30 cellular contexts compared by ENCODE assay signal in the genomic region with DNA sequence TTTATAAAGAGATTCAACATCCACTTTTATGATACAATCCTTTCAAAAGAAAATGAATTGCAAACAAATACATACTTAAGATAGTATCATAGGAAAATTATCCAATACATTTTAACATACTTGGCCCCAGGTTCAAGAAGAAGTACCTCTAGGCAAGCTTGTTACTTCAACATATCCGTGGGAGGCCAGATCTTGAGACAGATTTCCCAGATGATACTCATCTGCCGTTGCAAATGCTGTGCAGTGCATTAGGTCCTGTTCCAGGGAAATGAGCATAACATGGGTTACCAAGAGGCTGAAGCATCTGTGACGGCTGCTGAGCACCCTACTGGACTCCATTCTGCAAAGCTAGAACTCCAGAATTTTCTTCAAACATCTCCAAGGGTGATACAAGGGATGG. TPM values are rescaled to one million over a fixed set of nuclear protein-coding genes. Genes with fewer than 3 reads are reported as not detected.
DNase-seq lines count a peak whose midpoint lies in the region; FAIRE-seq and TF ChIP-seq lines count a peak whose summit lies in the region.
"Had no signal": no experiment of that assay in that cellular context is flagged by ENCODE, and none has a peak within 500 bp of the region (broad histone marks: within the 10 kb centered on the region; RNA-seq: fewer than 3 reads in every experiment).

No MANE protein-coding gene starts in this region.

- peaks cover 2% of the 10 kb centered on the region for H3K79me2 ChIP-seq in mesendoderm (ENCODE audit: control insufficient read depth, insufficient read depth, low read length)

- H4K8ac ChIP-seq in mesendoderm (ENCODE audit: low read depth, low read length): no peak overlapping the region

- peak overlapping the region; percentile 56 for H3K27ac ChIP-seq in A673 (ENCODE audit: low read depth, low read length, poor library complexity, severe bottlenecking)
- H3K27ac ChIP-seq in mesendoderm (ENCODE audit: low read depth, low read length): no peak overlapping the region
- H3K27ac ChIP-seq: right atrium auricular region, WERI-Rb-1 had no signal

- peak overlapping the region; percentile 61 for H3K27ac Mint-ChIP-seq in HFFc6
- H3K27ac Mint-ChIP-seq in osteocyte (ENCODE audit: unreplicated experiment): peak overlapping the region; percentile 94
- no peak overlapping the region for H3K27ac Mint-ChIP-seq in Calu3 (ENCODE audit: unreplicated experiment)
- H3K27ac Mint-ChIP-seq: activated CD4-positive, alpha-beta memory T cell treated with anti-CD3 and anti-CD28 coated beads for 36 hours had no signal

- no CpG with 5 or more reads among the region's 3 CpGs for WGBS in mesendoderm (ENCODE audit: extremely low coverage, insufficient coverage, low lambda C conversion rate)

- no peak for FAIRE-seq in urothelium cell line (lab: Jason Lieb, UNC)
- FAIRE-seq: GM18507, keratinocyte had no signal

- H3K4ac ChIP-seq in mesendoderm (ENCODE audit: low read depth, low read length): no peak overlapping the region

- CTCF ChIA-PET in A673 (lab: Charles Lee): no interaction called here
- CTCF ChIA-PET in Calu3 (lab: Charles Lee): no interaction called here

- H3K27me3 Mint-ChIP-seq in HFFc6 (ENCODE audit: insufficient read depth) (no peaks in the 10 kb centered on the region), osteocyte (ENCODE audit: unreplicated experiment) (no peaks in the 10 kb centered on the region), Calu3 (ENCODE audit: unreplicated experiment) (no peaks in the 10 kb centered on the region)
- H3K27me3 Mint-ChIP-seq: activated CD4-positive, alpha-beta memory T cell treated with anti-CD3 and anti-CD28 coated beads for 36 hours; CD4-positive, alpha-beta memory T cell had no signal

- no peak overlapping the region for H2BK5ac ChIP-seq in mesendoderm (ENCODE audit: low read length)

- H3K4me3 Mint-ChIP-seq in HFFc6: no peak overlapping the region
- peak overlapping the region; percentile 67 for H3K4me3 Mint-ChIP-seq in osteocyte (ENCODE audit: unreplicated experiment)
- no peak overlapping the region for H3K4me3 Mint-ChIP-seq in Calu3 (ENCODE audit: low read depth, unreplicated experiment)
- H3K4me3 Mint-ChIP-seq: activated CD4-positive, alpha-beta memory T cell treated with anti-CD3 and anti-CD28 coated beads for 36 hours; CD4-positive, alpha-beta memory T cell had no signal

- H3K23ac ChIP-seq in mesendoderm (ENCODE audit: low read length): no peak overlapping the region

- BruUV-seq in A673 (replicated peaks; lab: Mats Ljungman, UMichigan) (no TSS peak), Calu3 (replicated peaks; lab: Mats Ljungman, UMichigan) (no TSS peak)

- H3K27me3 ChIP-seq in A673 (replicated peaks; ENCODE audit: insufficient read depth, low read depth, low read length, poor library complexity) (no peaks in the 10 kb centered on the region), mesendoderm (ENCODE audit: insufficient read depth, low read length, poor library complexity) (no peaks in the 10 kb centered on the region)
- H3K27me3 ChIP-seq: right atrium auricular region, uterus had no signal

- H3K9me3 Mint-ChIP-seq in HFFc6 (no peaks in the 10 kb centered on the region), osteocyte (ENCODE audit: unreplicated experiment) (no peaks in the 10 kb centered on the region), Calu3 (ENCODE audit: low read depth, unreplicated experiment) (no peaks in the 10 kb centered on the region)
- H3K9me3 Mint-ChIP-seq: activated CD4-positive, alpha-beta memory T cell treated with anti-CD3 and anti-CD28 coated beads for 36 hours; CD4-positive, alpha-beta memory T cell had no signal

- POLR2A ChIA-PET in A673 (lab: Charles Lee; ENCODE audit: low non-redundant PET): no interaction called here

- H2BK120ac ChIP-seq in mesendoderm (ENCODE audit: low read depth, low read length): no peak overlapping the region

- H3K56ac ChIP-seq in mesendoderm (ENCODE audit: low read length): no peak overlapping the region

- intact Hi-C loops in A673 (cut with micrococcal nuclease; ENCODE audit: unreplicated experiment): loop anchor here (10.0 kb wide), 1 partner anchor 329 kb away; no protein-coding TSS in a partner anchor
- intact Hi-C loops in Calu3 (cut with micrococcal nuclease; ENCODE audit: unreplicated experiment): no loop called here

- H3K36me3 Mint-ChIP-seq in HFFc6 (ENCODE audit: low read depth) (peaks cover 20% of the 10 kb centered on the region), osteocyte (ENCODE audit: unreplicated experiment) (peaks cover 3% of the 10 kb centered on the region), Calu3 (ENCODE audit: insufficient read depth, unreplicated experiment) (peaks cover 6% of the 10 kb centered on the region)

- no peak overlapping the region for H3K9ac ChIP-seq in mesendoderm (ENCODE audit: low read length)

- H3K36me3 ChIP-seq in A673 (ENCODE audit: insufficient read depth, low read length, poor library complexity, severe bottlenecking) (peaks cover 12% of the 10 kb centered on the region), mesendoderm (ENCODE audit: control insufficient read depth, insufficient read depth, low read length) (no peaks in the 10 kb centered on the region)
- H3K36me3 ChIP-seq: uterus had no signal

- H3K4me3 ChIP-seq in A673 (ENCODE audit: low read depth, low read length, poor library complexity, severe bottlenecking) (no peak overlapping the region), epithelial cell of proximal tubule (ENCODE audit: low read depth, low read length) (peak overlapping the region; percentile 16), mesendoderm (ENCODE audit: low read length) (no peak overlapping the region)
- H3K4me3 ChIP-seq: HAP-1, right atrium auricular region, uterus had no signal

- TF ChIP-seq CTCF in A673 (conservative IDR thresholded peaks at IDR 0.05; ENCODE audit: low read depth, low read length) (no peak), HFFc6 (IDR thresholded peaks at IDR 0.05) (no peak), epithelial cell of proximal tubule (conservative IDR thresholded peaks at IDR 0.05; ENCODE audit: low read depth, low read length) (no peak), osteocyte (IDR thresholded peaks at IDR 0.05) (no peak), Calu3 (IDR thresholded peaks at IDR 0.05; ENCODE audit: unreplicated experiment) (no peak)

- peaks cover 8% of the 10 kb centered on the region for H3K79me1 ChIP-seq in mesendoderm (ENCODE audit: low read length)

- H4K5ac ChIP-seq in mesendoderm (ENCODE audit: low read length): no peak overlapping the region

- H3K4me2 ChIP-seq in mesendoderm (ENCODE audit: low read length): no peak overlapping the region

- H3K4me1 Mint-ChIP-seq in HFFc6 (ENCODE audit: low read depth) (peaks cover 37% of the 10 kb centered on the region), osteocyte (ENCODE audit: unreplicated experiment) (peaks cover 53% of the 10 kb centered on the region), Calu3 (ENCODE audit: low read depth, unreplicated experiment) (peaks cover 12% of the 10 kb centered on the region)

- H3K4me1 ChIP-seq in A673 (ENCODE audit: insufficient read depth, low read length, poor library complexity, severe bottlenecking) (peaks cover 30% of the 10 kb centered on the region), mesendoderm (ENCODE audit: control insufficient read depth, low read depth, low read length) (no peaks in the 10 kb centered on the region)
- H3K4me1 ChIP-seq: uterus had no signal

- DNase-seq in A673 (ENCODE audit: low spot score) (no peak), HFFc6 (no peak), epithelial cell of proximal tubule (ENCODE audit: low read depth) (no peak), osteocyte (ENCODE audit: extremely low spot score, unreplicated experiment) (no peak), SHP77 (lab: John Stamatoyannopoulos, UW) (no peak), mesendoderm (no peak), urothelium cell line (ENCODE audit: low spot score) (no peak), Calu3 (no peak)
- DNase-seq: activated CD4-positive, alpha-beta memory T cell treated with anti-CD3 and anti-CD28 coated beads for 36 hours; activated gamma-delta T cell treated with Interleukin-2 at 50 U/mL for 16 hours; caudate nucleus; CD4-positive, alpha-beta memory T cell; erythroblast; KBM-7; MV-4-11; NCI-H1694 treated with DMSO at 0.1 percent for 48 hours; NCI-H69; nucleus accumbens; stimulated activated CD4-positive, alpha-beta T cell treated with anti-CD3 and anti-CD28 coated beads, Interleukin-15, amount 100 ng/mL, for 24 hours; uterus; WERI-Rb-1 had no signal

- no peak overlapping the region for H2BK15ac ChIP-seq in mesendoderm (replicated peaks; ENCODE audit: low read depth)

- no peak overlapping the region for H3K18ac ChIP-seq in mesendoderm (ENCODE audit: low read length)

- H3K9me3 ChIP-seq in A673 (ENCODE audit: low read depth, low read length, poor library complexity, severe bottlenecking): no peaks in the 10 kb centered on the region
- H3K9me3 ChIP-seq: HAP-1, right atrium auricular region, uterus had no signal

- no peak overlapping the region for H2AK5ac ChIP-seq in mesendoderm (ENCODE audit: low read length)

RNA-seq across cellular contexts. Expression of gene RMND1, which starts 15.6 kb away (rescaled TPM):
- total RNA-seq in A673 (2021): 25.6 and 26.8 TPM in 2 replicates
- total RNA-seq in HFFc6 (2021; fragmentation: NEBNext Ultra II Directional; extraction: Animal tissue kit (Norgen Biotek cat#: 25700)): 10 to 100 TPM; 20.6 to 27.5 (median 22.0) TPM
- 24.7 and 33.6 TPM in 2 replicates for total RNA-seq in epithelial cell of proximal tubule
- total RNA-seq in osteocyte: 35.6 and 37.3 TPM in 2 replicates
- 12.2 TPM for polyA plus RNA-seq in mesendoderm (2013, experiment 1 of 2)
- 12.4 TPM for polyA plus RNA-seq in mesendoderm (2013, experiment 2 of 2)
- 13.2 and 15.5 TPM in 2 replicates for total RNA-seq in Calu3 (2022)

RNA-seq across cellular contexts. Expression of gene ZBTB2, which starts 44.9 kb away (rescaled TPM):
- total RNA-seq in A673 (2021) (19.7 and 24.0 TPM in 2 replicates), epithelial cell of proximal tubule (8.9 and 18.6 TPM in 2 replicates), osteocyte (12.3 and 12.6 TPM in 2 replicates), Calu3 (2022) (15.2 and 15.7 TPM in 2 replicates)
- 10 to 100 TPM; 16.5 to 22.1 (median 19.3) TPM for total RNA-seq in HFFc6 (2021; fragmentation: NEBNext Ultra II Directional; extraction: Animal tissue kit (Norgen Biotek cat#: 25700))
- 31.9 TPM for polyA plus RNA-seq in mesendoderm (2013, experiment 1 of 2)
- 32.4 TPM for polyA plus RNA-seq in mesendoderm (2013, experiment 2 of 2)

RNA-seq across cellular contexts. Expression of gene CCDC170, which starts 57.5 kb away (rescaled TPM):
- total RNA-seq in A673 (2021): 0.17 and 0.55 TPM in 2 replicates
- under 1 TPM; 0.09 to 0.43 (median 0.30) TPM for total RNA-seq in HFFc6 (2021; fragmentation: NEBNext Ultra II Directional; extraction: Animal tissue kit (Norgen Biotek cat#: 25700))
- 0.06 and 0.07 TPM in 2 replicates for total RNA-seq in epithelial cell of proximal tubule
- total RNA-seq in osteocyte: 0.78 and 0.84 TPM in 2 replicates
- polyA plus RNA-seq in mesendoderm (2013, experiment 1 of 2): 0.08 TPM
- polyA plus RNA-seq in mesendoderm (2013, experiment 2 of 2): 0.10 TPM
- 0.26 TPM in 1 of 2 replicates, not detected in the other for total RNA-seq in Calu3 (2022)
- total RNA-seq: activated CD4-positive, alpha-beta memory T cell treated with anti-CD3 and anti-CD28 coated beads for 36 hours; G401; lung microvascular endothelial cell; myocyte; RPMI7951; T-helper 2 cell treated with Interferon-gamma antibody and Interleukin-4, amounts not matched to agents 100 ng/mL and 5 ng/mL, for 36 hours had no signal
